ENCODE assay signal across 1 cellular context in genomic region chr11:67382481-67383136, GRCh38.
TF ChIP-seq lines count a peak whose summit lies in the region.

No MANE protein-coding gene starts in this region.

TF ChIP-seq in K562, 482 proteins besides CTCF, POLR2A, EP300 and RAD21 (continued from another document):
- TF ChIP-seq FOXP4 (CRISPR knock-in tag; IDR thresholded peaks at IDR 0.05; ENCODE audit: borderline replicate concordance) (0 out of 2 replicates have a peak, but pooled peaks have one; percentile 49), SMAD1 (IDR thresholded peaks at IDR 0.05; ENCODE audit: low read depth, low read length, partially characterized antibody) (no peak), EGR1 (conservative IDR thresholded peaks at IDR 0.05) (peak; percentile 33; the same call in 1 of the 2 replicates), ELF4 (CRISPR knock-in tag; IDR thresholded peaks at IDR 0.05) (no peak)
